Comparison of ENCODE assay signal across 8 cellular contexts in the genomic region with DNA sequence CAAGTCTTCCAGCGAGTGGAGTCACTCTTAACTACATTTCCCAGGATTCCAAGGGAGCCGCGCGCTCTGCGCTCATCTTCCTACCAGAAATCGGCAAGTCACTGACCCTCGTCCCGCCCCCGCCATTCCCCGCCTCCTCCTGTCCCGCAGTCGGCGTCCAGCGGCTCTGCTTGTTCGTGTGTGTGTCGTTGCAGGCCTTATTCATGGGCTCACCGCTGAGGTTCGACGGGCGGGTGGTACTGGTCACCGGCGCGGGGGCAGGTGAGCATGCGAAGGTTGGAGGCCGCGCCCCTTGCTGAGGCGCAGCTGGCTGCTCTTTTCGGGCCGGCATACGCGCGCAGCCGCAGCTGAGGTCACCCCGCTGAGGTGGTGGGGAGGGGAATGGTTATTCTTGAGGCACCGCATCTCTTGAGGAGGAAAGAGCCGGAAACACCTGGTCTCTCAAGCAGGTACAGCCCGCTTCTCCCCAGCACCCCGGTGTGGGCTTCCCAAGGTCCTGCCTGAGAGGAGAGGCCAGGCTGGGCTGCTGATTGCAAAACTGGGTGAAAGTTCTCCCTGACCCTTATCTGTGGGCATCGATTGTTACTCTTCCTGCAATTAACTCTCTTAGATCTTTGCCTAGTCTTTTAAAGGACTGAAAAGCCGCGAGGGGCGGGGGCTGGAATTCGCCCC. TPM values are rescaled to one million over a fixed set of nuclear protein-coding genes. Genes with fewer than 3 reads are reported as not detected.
A peak's percentile ranks its signal among the peaks of the same experiment; 100 is the strongest.
DNase-seq lines count a peak whose midpoint lies in the region; ATAC-seq and TF ChIP-seq lines count a peak whose summit lies in the region.

A gene with protein sequence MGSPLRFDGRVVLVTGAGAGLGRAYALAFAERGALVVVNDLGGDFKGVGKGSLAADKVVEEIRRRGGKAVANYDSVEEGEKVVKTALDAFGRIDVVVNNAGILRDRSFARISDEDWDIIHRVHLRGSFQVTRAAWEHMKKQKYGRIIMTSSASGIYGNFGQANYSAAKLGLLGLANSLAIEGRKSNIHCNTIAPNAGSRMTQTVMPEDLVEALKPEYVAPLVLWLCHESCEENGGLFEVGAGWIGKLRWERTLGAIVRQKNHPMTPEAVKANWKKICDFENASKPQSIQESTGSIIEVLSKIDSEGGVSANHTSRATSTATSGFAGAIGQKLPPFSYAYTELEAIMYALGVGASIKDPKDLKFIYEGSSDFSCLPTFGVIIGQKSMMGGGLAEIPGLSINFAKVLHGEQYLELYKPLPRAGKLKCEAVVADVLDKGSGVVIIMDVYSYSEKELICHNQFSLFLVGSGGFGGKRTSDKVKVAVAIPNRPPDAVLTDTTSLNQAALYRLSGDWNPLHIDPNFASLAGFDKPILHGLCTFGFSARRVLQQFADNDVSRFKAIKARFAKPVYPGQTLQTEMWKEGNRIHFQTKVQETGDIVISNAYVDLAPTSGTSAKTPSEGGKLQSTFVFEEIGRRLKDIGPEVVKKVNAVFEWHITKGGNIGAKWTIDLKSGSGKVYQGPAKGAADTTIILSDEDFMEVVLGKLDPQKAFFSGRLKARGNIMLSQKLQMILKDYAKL (plus strand): TSS at position 125 of the 672 bp plus-strand sequence. CDS start 79 bp downstream, at position 204.

- H3K4me3 Mint-ChIP-seq in GM23338, result peak within 1 kb of the TSS; percentile 88
- peak within 1 kb of the TSS; percentile 94 for H3K4me3 Mint-ChIP-seq in activated T-helper 2 cell treated with anti-CD3 and anti-CD28 coated beads, Interferon-gamma antibody, Interleukin-2, Interleukin-4, amounts not matched to agents 10 μg/mL and 5 μg/mL and 100 μg/mL, durations not matched to agents 14 hours and 24 hours and 36 hours (ENCODE audit: low read depth)
- H3K4me3 Mint-ChIP-seq in natural killer cell treated with Interleukin-12 subunit alpha and Interleukin-12 subunit beta and Interleukin-15 and Interleukin-18, amount 100 ng/mL, for 72 hours, result peak within 1 kb of the TSS; percentile 98

- peak within 1 kb of the TSS; percentile 95 for H3K4me2 ChIP-seq in GM23338

- H3K4me3 ChIP-seq in GM23338 (peak within 1 kb of the TSS; percentile 88), RWPE2 (ENCODE audit: severe bottlenecking) (peak within 1 kb of the TSS; percentile 63), fibroblast of pulmonary artery (replicated peaks; ENCODE audit: low read depth, low read length) (peak within 1 kb of the TSS; percentile 78)

- TF ChIP-seq CTCF in GM23338 (conservative IDR thresholded peaks at IDR 0.05; ENCODE audit: low read depth in 2 of 2) (no peak), RWPE2 (IDR thresholded peaks at IDR 0.05; ENCODE audit: poor library complexity, severe bottlenecking) (peak; percentile 10), fibroblast of pulmonary artery (IDR thresholded peaks at IDR 0.05; ENCODE audit: low read length, missing control alignments) (no peak)

- H3K4me1 Mint-ChIP-seq in GM23338, result peaks cover 41% of the 10 kb centered on the region
- peaks cover 17% of the 10 kb centered on the region for H3K4me1 Mint-ChIP-seq in activated T-helper 2 cell treated with anti-CD3 and anti-CD28 coated beads, Interferon-gamma antibody, Interleukin-2, Interleukin-4, amounts not matched to agents 10 μg/mL and 5 μg/mL and 100 μg/mL, durations not matched to agents 14 hours and 24 hours and 36 hours (ENCODE audit: low read depth)
- H3K4me1 Mint-ChIP-seq in natural killer cell treated with Interleukin-12 subunit alpha and Interleukin-12 subunit beta and Interleukin-15 and Interleukin-18, amount 100 ng/mL, for 72 hours (ENCODE audit: low read depth in 2 of 2), result peaks cover 12 to 14% of the 10 kb centered on the region in 2 donors

- peaks cover 31% of the 10 kb centered on the region for H3K9me3 Mint-ChIP-seq in GM23338
- H3K9me3 Mint-ChIP-seq in activated T-helper 2 cell treated with anti-CD3 and anti-CD28 coated beads, Interferon-gamma antibody, Interleukin-2, Interleukin-4, amounts not matched to agents 10 μg/mL and 5 μg/mL and 100 μg/mL, durations not matched to agents 14 hours and 24 hours and 36 hours, result peaks cover 4% of the 10 kb centered on the region
- no peaks in the 10 kb centered on the region for H3K9me3 Mint-ChIP-seq in natural killer cell treated with Interleukin-12 subunit alpha and Interleukin-12 subunit beta and Interleukin-15 and Interleukin-18, amount 100 ng/mL, for 72 hours

- H3K4me1 ChIP-seq in GM23338 (ENCODE audit: insufficient read depth) (peaks cover 39% of the 10 kb centered on the region), RWPE2 (ENCODE audit: insufficient read depth, poor library complexity, severe bottlenecking) (peaks cover 9% of the 10 kb centered on the region)

- no peaks in the 10 kb centered on the region for H3K27me3 ChIP-seq in GM23338 (ENCODE audit: insufficient read depth)
- H3K27me3 ChIP-seq in RWPE2 (ENCODE audit: insufficient read depth, poor library complexity, severe bottlenecking), result no peaks in the 10 kb centered on the region

- peaks cover 41% of the 10 kb centered on the region for H3K36me3 Mint-ChIP-seq in GM23338 (ENCODE audit: low read depth)
- H3K36me3 Mint-ChIP-seq in activated T-helper 2 cell treated with anti-CD3 and anti-CD28 coated beads, Interferon-gamma antibody, Interleukin-2, Interleukin-4, amounts not matched to agents 10 μg/mL and 5 μg/mL and 100 μg/mL, durations not matched to agents 14 hours and 24 hours and 36 hours (ENCODE audit: low read depth), result peaks cover 7% of the 10 kb centered on the region
- no peaks in the 10 kb centered on the region for H3K36me3 Mint-ChIP-seq in natural killer cell treated with Interleukin-12 subunit alpha and Interleukin-12 subunit beta and Interleukin-15 and Interleukin-18, amount 100 ng/mL, for 72 hours

- H3K27me3 Mint-ChIP-seq in GM23338 (ENCODE audit: insufficient read depth, low read depth, poor library complexity), result peaks cover 4% of the 10 kb centered on the region
- H3K27me3 Mint-ChIP-seq in activated T-helper 2 cell treated with anti-CD3 and anti-CD28 coated beads, Interferon-gamma antibody, Interleukin-2, Interleukin-4, amounts not matched to agents 10 μg/mL and 5 μg/mL and 100 μg/mL, durations not matched to agents 14 hours and 24 hours and 36 hours (ENCODE audit: low read depth), result peaks cover 10% of the 10 kb centered on the region
- peaks cover 4 to 15% of the 10 kb centered on the region in 2 donors for H3K27me3 Mint-ChIP-seq in natural killer cell treated with Interleukin-12 subunit alpha and Interleukin-12 subunit beta and Interleukin-15 and Interleukin-18, amount 100 ng/mL, for 72 hours

- H4K20me1 ChIP-seq in GM23338 (replicated peaks; ENCODE audit: insufficient read depth), result no peaks in the 10 kb centered on the region

- peaks cover 47% of the 10 kb centered on the region for H3K79me2 ChIP-seq in GM23338 (replicated peaks; ENCODE audit: insufficient read depth)

- peak within 1 kb of the TSS; percentile 98 for H3K27ac Mint-ChIP-seq in GM23338
- peak within 1 kb of the TSS; percentile 88 for H3K27ac Mint-ChIP-seq in activated T-helper 2 cell treated with anti-CD3 and anti-CD28 coated beads, Interferon-gamma antibody, Interleukin-2, Interleukin-4, amounts not matched to agents 10 μg/mL and 5 μg/mL and 100 μg/mL, durations not matched to agents 14 hours and 24 hours and 36 hours
- peak within 1 kb of the TSS; percentile 81 to 86 for H3K27ac Mint-ChIP-seq in natural killer cell treated with Interleukin-12 subunit alpha and Interleukin-12 subunit beta and Interleukin-15 and Interleukin-18, amount 100 ng/mL, for 72 hours

- H2AFZ ChIP-seq in GM23338, result peak within 1 kb of the TSS; percentile 84

- H3K9me3 ChIP-seq in RWPE2 (ENCODE audit: severe bottlenecking), result no peaks in the 10 kb centered on the region

- ATAC-seq in GM23338, result peak; percentile 94
- ATAC-seq in RWPE2 (ENCODE audit: low read depth), result peak; percentile 95
- ATAC-seq in natural killer cell treated with Interleukin-12 subunit alpha and Interleukin-12 subunit beta and Interleukin-15 and Interleukin-18, amount 100 ng/mL, for 72 hours, result peak; percentile 96
- ATAC-seq in stimulated activated naive CD8-positive, alpha-beta T cell treated with anti-CD3 and anti-CD28 coated beads, Interleukin-15, Interleukin-2, amounts not matched to agents 100 U/mL and 50 U/mL, for 24 hours, result peak; percentile 94

- H3K36me3 ChIP-seq in GM23338 (ENCODE audit: insufficient read depth) (no peaks in the 10 kb centered on the region), RWPE2 (ENCODE audit: low read depth) (peaks cover 3% of the 10 kb centered on the region; the same call in 1 of the 2 replicates)

- DNase-seq in Daoy (ENCODE audit: low read depth), result peak; percentile 86
- DNase-seq in GM23338 (ENCODE audit: low spot score), result peak; percentile 97
- peak; percentile 80 for DNase-seq in LHCN-M2 (ENCODE audit: low read depth)
- DNase-seq in RWPE2 (ENCODE audit: low spot score), result peak; percentile 95
- DNase-seq in activated T-helper 2 cell treated with anti-CD3 and anti-CD28 coated beads, Interferon-gamma antibody, Interleukin-2, Interleukin-4, amounts not matched to agents 10 μg/mL and 5 μg/mL and 100 μg/mL, durations not matched to agents 14 hours and 24 hours and 36 hours (ENCODE audit: low spot score), result peak; percentile 71
- DNase-seq in fibroblast of pulmonary artery (ENCODE audit: low read depth), result peak; percentile 88
- peak; percentile 86 for DNase-seq in natural killer cell treated with Interleukin-12 subunit alpha and Interleukin-12 subunit beta and Interleukin-15 and Interleukin-18, amount 100 ng/mL, for 72 hours (ENCODE audit: low spot score)
- peak; percentile 82 for DNase-seq in stimulated activated naive CD8-positive, alpha-beta T cell treated with anti-CD3 and anti-CD28 coated beads, Interleukin-15, Interleukin-2, amounts not matched to agents 100 U/mL and 50 U/mL, for 24 hours

- H3F3A ChIP-seq in GM23338 (replicated peaks; ENCODE audit: low read depth), result peaks cover 6% of the 10 kb centered on the region; the same call in 1 of the 2 replicates

- H3K9me2 ChIP-seq in GM23338 (ENCODE audit: insufficient read depth), result no peaks in the 10 kb centered on the region

- intact Hi-C loops in activated T-helper 2 cell treated with anti-CD3 and anti-CD28 coated beads, Interferon-gamma antibody, Interleukin-2, Interleukin-4, amounts not matched to agents 10 μg/mL and 5 μg/mL and 100 μg/mL, durations not matched to agents 14 hours and 24 hours and 36 hours (cut with micrococcal nuclease), result loop anchor here (1.0 to 2.0 kb wide), 2 partner anchors 382 to 464 kb away; a partner anchor contains a TSS

- H3K27ac ChIP-seq in GM23338 (ENCODE audit: low read depth) (peak within 1 kb of the TSS; percentile 95), RWPE2 (ENCODE audit: poor library complexity, severe bottlenecking) (peak within 1 kb of the TSS; percentile 38)

RNA-seq across cellular contexts. Expression of the gene that starts here (rescaled TPM):
- total RNA-seq in Daoy (2014; rRNA removed; shearing (Covaris generic)), result 186 and 193 TPM in 2 replicates
- total RNA-seq in GM23338 (2014; rRNA removed; shearing (Covaris generic)), result 277 and 326 TPM in 2 replicates
- 328 and 332 TPM in 2 replicates for polyA plus RNA-seq in GM23338 (2016; fragmentation: Nextera tagmentation; extraction: Ambion mirVana)
- total RNA-seq in LHCN-M2 (2014; rRNA removed), result 87.4 and 87.7 TPM in 2 replicates
- 52.1 TPM for polyA plus RNA-seq in LHCN-M2 (2012)
- 81.1 and 88.1 TPM in 2 replicates for total RNA-seq in activated T-helper 2 cell treated with anti-CD3 and anti-CD28 coated beads, Interferon-gamma antibody, Interleukin-2, Interleukin-4, amounts not matched to agents 10 μg/mL and 5 μg/mL and 100 μg/mL, durations not matched to agents 14 hours and 24 hours and 36 hours
- total RNA-seq in natural killer cell treated with Interleukin-12 subunit alpha and Interleukin-12 subunit beta and Interleukin-15 and Interleukin-18, amount 100 ng/mL, for 72 hours, result 100 to 1,000 TPM; 100 to 121 TPM

Comparison
In these comparisons a context has a peak if more than half of its experiments do, and no peak if none do; other contexts are left out.
1. Peak in every context shown above with its lines: DNase-seq, ATAC-seq, H3K4me3 ChIP-seq and H3K27ac ChIP-seq.